13 cellular contexts compared by ENCODE assay signal in genomic region chr16:67940436-67941089, GRCh38. TPM values are rescaled to one million over a fixed set of nuclear protein-coding genes. Genes with fewer than 3 reads are reported as not detected.
DNase-seq lines count a peak whose midpoint lies in the region; ATAC-seq, FAIRE-seq and TF ChIP-seq lines count a peak whose summit lies in the region.
"Had no signal": no experiment of that assay in that cellular context is flagged by ENCODE, and none has a peak within 500 bp of the region (broad histone marks: within the 10 kb centered on the region; RNA-seq: fewer than 3 reads in every experiment).

No MANE protein-coding gene starts in this region.

- no TSS peak for BruUV-seq in HCT116 (replicated peaks; lab: Mats Ljungman, UMichigan)
- BruUV-seq in GM12878 (replicated peaks; lab: Mats Ljungman, UMichigan) = no TSS peak

- no peak overlapping the region for H2BK120ac ChIP-seq in mesenchymal stem cell (ENCODE audit: low read depth, low read length)

- peaks cover 15% of the 10 kb centered on the region; the same call in 1 of the 2 replicates for H3K79me2 ChIP-seq in HCT116 (ENCODE audit: insufficient read depth, low read length)
- H3K79me2 ChIP-seq in GM12878 (ENCODE audit: control insufficient read depth, insufficient read depth, low read length) = peaks cover 21% of the 10 kb centered on the region

- ATAC-seq in HCT116 (no peak), GM12878 (no peak)
- ATAC-seq: pancreas had no signal

- RAD21 ChIA-PET in HCT116 (lab: Charles Lee; ENCODE audit: low non-redundant PET in 1 of 2, low total read pairs in 2 of 2, uncharacterized antibody in 2 of 2, unreplicated experiment in 2 of 2) (no interaction called here), GM12878 (lab: Charles Lee; ENCODE audit: unreplicated experiment) (interaction anchor here (0.6 kb wide), 1 partner anchor 87 kb away, joined by 3 read pairs; no protein-coding TSS in a partner anchor)

- WGBS in GM12878 (ENCODE audit: insufficient coverage, insufficient replicate concordance, low lambda C conversion rate, missing lambda C conversion rate) = 96% methylated on average over 5 of the region's 5 CpGs
- WGBS in mesenchymal stem cell = 93% methylated on average over 4 of the region's 5 CpGs

- TF ChIP-seq CTCF in HCT116 (IDR thresholded peaks at IDR 0.05 in 2 of 3, conservative IDR thresholded peaks at IDR 0.05 in 1 of 3; ENCODE audit: borderline replicate concordance in 1 of 3, insufficient read depth in 1 of 3, low read depth in 2 of 3, low read length in 2 of 3) (no peak), GM12878 (IDR thresholded peaks at IDR 0.05 in 2 of 3, conservative IDR thresholded peaks at IDR 0.05 in 1 of 3; ENCODE audit: control insufficient read depth in 2 of 3, extremely low read depth in 1 of 3, insufficient read depth in 1 of 3, low read depth in 3 of 3, low read length in 3 of 3) (no peak)

- H3K14ac ChIP-seq in mesenchymal stem cell (ENCODE audit: low read length in 2 of 2) = no peak overlapping the region

- no peaks in the 10 kb centered on the region for H3K27me3 ChIP-seq in BLaER1 treated with 17β-estradiol and CSF1 and Interleukin-3, amounts not matched to agents 10 nM and 100 nM
- no peaks in the 10 kb centered on the region for H3K27me3 ChIP-seq in HCT116 (ENCODE audit: insufficient read depth, low read length)
- H3K27me3 ChIP-seq in GM12878 (replicated peaks in 1 of 2; ENCODE audit: control insufficient read depth in 2 of 2, insufficient read depth in 2 of 2, low read length in 1 of 2) = no peaks in the 10 kb centered on the region
- no peaks in the 10 kb centered on the region for H3K27me3 ChIP-seq in mesenchymal stem cell (ENCODE audit: control insufficient read depth in 1 of 2, insufficient read depth in 1 of 2, low read length in 2 of 2)
- H3K27me3 ChIP-seq: breast epithelium, pancreas had no signal

- no peaks in the 10 kb centered on the region for H3K9me3 ChIP-seq in BLaER1 treated with 17β-estradiol and CSF1 and Interleukin-3, amounts not matched to agents 10 nM and 100 nM (replicated peaks in 1 of 11)
- no peaks in the 10 kb centered on the region for H3K9me3 ChIP-seq in HCT116 (ENCODE audit: control insufficient read depth in 1 of 2, insufficient read depth in 1 of 2, low read depth in 1 of 2, low read length in 2 of 2)
- H3K9me3 ChIP-seq in GM12878 (replicated peaks; ENCODE audit: control insufficient read depth, insufficient read depth, low read length) = no peaks in the 10 kb centered on the region
- no peaks in the 10 kb centered on the region for H3K9me3 ChIP-seq in mesenchymal stem cell (ENCODE audit: control insufficient read depth, low read length)
- H3K9me3 ChIP-seq: breast epithelium, pancreas had no signal

- no peak overlapping the region for H3K4ac ChIP-seq in mesenchymal stem cell (ENCODE audit: low read depth in 1 of 2, low read length in 2 of 2)

- CTCF ChIA-PET in HCT116 (lab: Charles Lee) = no interaction called here
- CTCF ChIA-PET in GM12878 (lab: Yijun Ruan, JAX) = interaction anchor here (0.7 to 2.5 kb wide), 9 partner anchors 12 to 398 kb away, joined by 3 to 9 read pairs (median 5); no protein-coding TSS in a partner anchor

- peaks cover 32 to 54% (median 43%) of the 10 kb centered on the region in 10 experiments for H3K4me1 ChIP-seq in BLaER1 treated with 17β-estradiol and CSF1 and Interleukin-3, amounts not matched to agents 10 nM and 100 nM
- H3K4me1 ChIP-seq in HCT116 (ENCODE audit: control insufficient read depth in 1 of 2, insufficient read depth in 2 of 2, low read length in 2 of 2) (peaks cover 3 to 25% of the 10 kb centered on the region in 2 experiments; a peak in 3 of 4 replicates), GM12878 (ENCODE audit: control insufficient read depth, insufficient read depth, low read length) (peaks cover 7% of the 10 kb centered on the region), mesenchymal stem cell (ENCODE audit: control insufficient read depth, insufficient read depth, low read depth, low read length) (peaks cover 26% of the 10 kb centered on the region)

- H3K79me1 ChIP-seq in mesenchymal stem cell (replicated peaks; ENCODE audit: low read length, poor library complexity, severe bottlenecking) = peaks cover 13% of the 10 kb centered on the region

- TF ChIP-seq POLR2A in HCT116 (IDR thresholded peaks at IDR 0.05; ENCODE audit: borderline replicate concordance, extremely low read depth, insufficient read depth, insufficient read length) = no peak
- no peak for TF ChIP-seq POLR2A in GM12878 (IDR thresholded peaks at IDR 0.05; ENCODE audit: low read depth, low read length)

- H2BK5ac ChIP-seq in mesenchymal stem cell (ENCODE audit: low read depth, low read length, poor library complexity, severe bottlenecking) = no peak overlapping the region

- no peak overlapping the region for H2AFZ ChIP-seq in HCT116 (ENCODE audit: low read depth, low read length, poor library complexity, severe bottlenecking)
- H2AFZ ChIP-seq in GM12878 (ENCODE audit: control insufficient read depth, low read depth, low read length) = no peak overlapping the region
- H2AFZ ChIP-seq in mesenchymal stem cell (ENCODE audit: low read depth, low read length) = no peak overlapping the region

- H3K23ac ChIP-seq in mesenchymal stem cell (ENCODE audit: low read length in 2 of 2) = no peak overlapping the region

- no peak overlapping the region for H2BK15ac ChIP-seq in mesenchymal stem cell (ENCODE audit: low read depth, poor library complexity, severe bottlenecking)

- intact Hi-C loops in HCT116 (cut with micrococcal nuclease) = no loop called here
- intact Hi-C loops in GM12878 (cut with micrococcal nuclease; ENCODE audit: unreplicated experiment) = no loop called here

- H3K18ac ChIP-seq in mesenchymal stem cell (ENCODE audit: low read depth in 1 of 2, low read length in 2 of 2) = no peak overlapping the region

- peaks cover 0 to 33% (median under 1%) of the 10 kb centered on the region in 11 experiments; a peak in 13 of 22 replicates for H4K20me1 ChIP-seq in BLaER1 treated with 17β-estradiol and CSF1 and Interleukin-3, amounts not matched to agents 10 nM and 100 nM
- no peaks in the 10 kb centered on the region for H4K20me1 ChIP-seq in HCT116 (ENCODE audit: insufficient read depth)
- H4K20me1 ChIP-seq in GM12878 (ENCODE audit: control insufficient read depth, insufficient read depth) = no peaks in the 10 kb centered on the region

- TF ChIP-seq RAD21 in HCT116 (IDR thresholded peaks at IDR 0.05; ENCODE audit: low read depth) (no peak), GM12878 (IDR thresholded peaks at IDR 0.05; ENCODE audit: insufficient read depth, low read depth, low read length) (no peak)

- peak overlapping the region; percentile 10 to 60 (median 52); a peak in 19 of 22 replicates for H3K4me2 ChIP-seq in BLaER1 treated with 17β-estradiol and CSF1 and Interleukin-3, amounts not matched to agents 10 nM and 100 nM
- H3K4me2 ChIP-seq in HCT116 (ENCODE audit: low read length) (no peak overlapping the region), GM12878 (ENCODE audit: control insufficient read depth, insufficient read depth) (no peak overlapping the region), mesenchymal stem cell (ENCODE audit: low read length, poor library complexity, severe bottlenecking) (no peak overlapping the region)
- H3K4me2 ChIP-seq: smooth muscle cell had no signal

- no peak overlapping the region for H3K4me3 ChIP-seq in BLaER1 treated with 17β-estradiol and CSF1 and Interleukin-3, amounts not matched to agents 10 nM and 100 nM
- H3K4me3 ChIP-seq in HCT116 (replicated peaks in 1 of 2; ENCODE audit: low read depth in 1 of 2, low read length in 2 of 2) (no peak overlapping the region), GM12878 (no peak overlapping the region), mesenchymal stem cell (ENCODE audit: insufficient read depth in 1 of 2, low read depth in 1 of 2, low read length in 2 of 2) (no peak overlapping the region)
- H3K4me3 ChIP-seq: breast epithelium, pancreas, smooth muscle cell had no signal

- no peak overlapping the region for H2AK5ac ChIP-seq in mesenchymal stem cell (ENCODE audit: low read length, severe bottlenecking)

- POLR2A ChIA-PET in HCT116 (lab: Charles Lee) (no interaction called here), GM12878 (lab: Charles Lee) (interaction anchor here (0.6 to 1.1 kb wide), 2 partner anchors 15 to 55 kb away, joined by 3 to 4 read pairs; no protein-coding TSS in a partner anchor)

- H3K9ac ChIP-seq in BLaER1 treated with 17β-estradiol and CSF1 and Interleukin-3, amounts not matched to agents 10 nM and 100 nM = peak overlapping the region in 1 of 11 experiments; percentile 18; a peak in 1 of 22 replicates
- H3K9ac ChIP-seq in HCT116 (ENCODE audit: low read length) (no peak overlapping the region), GM12878 (ENCODE audit: control insufficient read depth, insufficient read depth, low read length) (no peak overlapping the region), mesenchymal stem cell (ENCODE audit: low read length) (no peak overlapping the region)

- SMC1A ChIA-PET in GM12878 (lab: Charles Lee; ENCODE audit: uncharacterized antibody, unreplicated experiment) = interaction anchor here (0.9 to 1.3 kb wide), 3 partner anchors 25 to 100 kb away, joined by 3 to 4 read pairs (median 4); no protein-coding TSS in a partner anchor

- in situ Hi-C loops in GM12878 (cut with MboI) = no loop called here

- FAIRE-seq in GM12878 (lab: Jason Lieb, UNC) = no peak
- FAIRE-seq: pancreas had no signal

- H3K27ac ChIP-seq in BLaER1 treated with 17β-estradiol and CSF1 and Interleukin-3, amounts not matched to agents 10 nM and 100 nM = no peak overlapping the region
- H3K27ac ChIP-seq in HCT116 (ENCODE audit: low read depth, low read length) = no peak overlapping the region
- no peak overlapping the region for H3K27ac ChIP-seq in GM12878 (ENCODE audit: control insufficient read depth, insufficient read depth)
- H3K27ac ChIP-seq in mesenchymal stem cell (ENCODE audit: low read length, poor library complexity, severe bottlenecking) = no peak overlapping the region
- H3K27ac ChIP-seq: pancreas had no signal

- H3K36me3 ChIP-seq in BLaER1 treated with 17β-estradiol and CSF1 and Interleukin-3, amounts not matched to agents 10 nM and 100 nM = peaks cover 3 to 50% (median 28%) of the 10 kb centered on the region in 11 experiments; a peak in 20 of 22 replicates
- H3K36me3 ChIP-seq in HCT116 (ENCODE audit: control insufficient read depth in 1 of 2, insufficient read depth in 2 of 2, low read length in 2 of 2) (peaks cover 0 to 7% of the 10 kb centered on the region in 2 experiments; a peak in 2 of 4 replicates), GM12878 (ENCODE audit: control insufficient read depth in 2 of 2, insufficient read depth in 2 of 2, low read length in 1 of 2) (peaks cover 0 to 5% of the 10 kb centered on the region in 2 experiments; a peak in 2 of 4 replicates), mesenchymal stem cell (ENCODE audit: control insufficient read depth in 1 of 2, insufficient read depth in 2 of 2, low read depth in 1 of 2, low read length in 2 of 2) (peaks cover 54 to 63% of the 10 kb centered on the region in 2 experiments)
- H3K36me3 ChIP-seq: breast epithelium had no signal

- H3K9me2 ChIP-seq in HCT116 (ENCODE audit: insufficient read depth) = no peaks in the 10 kb centered on the region

- no peak overlapping the region for H4K8ac ChIP-seq in mesenchymal stem cell (ENCODE audit: low read length)

- H4K91ac ChIP-seq in mesenchymal stem cell (ENCODE audit: low read length) = no peak overlapping the region

- TF ChIP-seq EP300 in GM12878 (IDR thresholded peaks at IDR 0.05; ENCODE audit: borderline replicate concordance in 1 of 2, control insufficient read depth in 1 of 2, low read depth in 2 of 2, low read length in 2 of 2) = no peak

- no peak for DNase-seq in HCT116 (ENCODE audit: low read depth, low spot score)
- DNase-seq in GM12878 (ENCODE audit: low read depth, low spot score) = no peak
- DNase-seq in cortex of kidney (lab: John Stamatoyannopoulos, UW) = no peak
- DNase-seq in mesenchymal stem cell = no peak
- DNase-seq in NCI-H146 (lab: John Stamatoyannopoulos, UW) = no peak
- DNase-seq: IMR-90, NCI-H1105 treated with DMSO at 0.1 percent for 48 hours, NCI-H345 had no signal

- no peak overlapping the region for H2BK12ac ChIP-seq in mesenchymal stem cell (ENCODE audit: low read length in 2 of 2)

RNA-seq across cellular contexts. Expression of gene LCAT, which starts 3.4 kb away (rescaled TPM):
- 17.6 TPM for total RNA-seq in HCT116 (2021; ENCODE audit: unreplicated experiment)
- 11.2 and 14.1 TPM in 2 replicates for polyA plus RNA-seq in HCT116 (2012)
- total RNA-seq in GM12878 (2013; cell fraction: nucleolus; rRNA removed) = 13.4 and 18.7 TPM in 2 replicates
- 3.8 and 5.2 TPM in 2 replicates for total RNA-seq in GM12878 (2014; rRNA removed)
- total RNA-seq in GM12878 (2014; rRNA removed; fragmentation: Illumina TruSeq; extraction: Trizol) = 2.3 and 3.1 TPM in 2 replicates
- 8.2 and 11.7 TPM in 2 replicates for total RNA-seq in GM12878 (2021)
- polyA plus RNA-seq in GM12878 (2011; ENCODE audit: low read depth) = 4.3 TPM
- 1.2 and 2.6 TPM in 2 replicates for polyA plus RNA-seq in GM12878 (2011; rRNA removed)
- polyA plus RNA-seq in GM12878 (2011; cell fraction: cytosol; rRNA removed) = 1.9 and 3.1 TPM in 2 replicates
- polyA plus RNA-seq in GM12878 (2011; cell fraction: nucleus; rRNA removed) = 30.9 and 31.6 TPM in 2 replicates
- polyA plus RNA-seq in GM12878 (2012) = 9.7 and 9.9 TPM in 2 replicates
- 0.92 and 3.4 TPM in 2 replicates for polyA plus RNA-seq in GM12878 (2014; fragmentation: Illumina TruSeq; extraction: Trizol)
- under 1 TPM; 0.61 to 0.71 TPM for polyA plus RNA-seq in GM12878 (2014; fragmentation: Nextera tagmentation; extraction: Ambion mirVana)
- polyA plus RNA-seq in GM12878 (2014; rRNA removed) = 6.5 and 11.7 TPM in 2 replicates
- polyA plus RNA-seq in GM12878 (2016; fragmentation: Nextera tagmentation; extraction: Ambion mirVana) = 1 to 10 TPM; 3.3 TPM
- 0.51 and 1.5 TPM in 2 replicates for polyA minus RNA-seq in GM12878 (2011; rRNA and poly(A)+ RNA removed)
- polyA minus RNA-seq in GM12878 (2011; cell fraction: cytosol; rRNA and poly(A)+ RNA removed) = 2.0 and 2.4 TPM in 2 replicates
- 2.1 and 6.4 TPM in 2 replicates for polyA minus RNA-seq in GM12878 (2011; cell fraction: nucleus; rRNA and poly(A)+ RNA removed)
- 11.5 TPM for polyA plus RNA-seq in mesenchymal stem cell (2013, experiment 1 of 2)
- polyA plus RNA-seq in mesenchymal stem cell (2013, experiment 2 of 2) = 10.8 TPM

RNA-seq across cellular contexts. Expression of gene PSMB10, which starts 3.9 kb away (rescaled TPM):
- total RNA-seq in HCT116 (2021; ENCODE audit: unreplicated experiment) (41.0 TPM), GM12878 (2014; rRNA removed) (254 and 295 TPM in 2 replicates), GM12878 (2014; rRNA removed; fragmentation: Illumina TruSeq; extraction: Trizol) (97.2 and 108 TPM in 2 replicates), GM12878 (2021) (203 and 207 TPM in 2 replicates)
- 62.9 and 67.9 TPM in 2 replicates for polyA plus RNA-seq in HCT116 (2012)
- 39.9 and 40.0 TPM in 2 replicates for total RNA-seq in GM12878 (2013; cell fraction: nucleolus; rRNA removed)
- polyA plus RNA-seq in GM12878 (2011; ENCODE audit: low read depth) = 72.9 TPM
- polyA plus RNA-seq in GM12878 (2011; rRNA removed) (32.0 and 70.6 TPM in 2 replicates), GM12878 (2014; fragmentation: Illumina TruSeq; extraction: Trizol) (2.8 and 24.1 TPM in 2 replicates), GM12878 (2014; fragmentation: Nextera tagmentation; extraction: Ambion mirVana) (10 to 100 TPM; 27.4 to 80.8 TPM), GM12878 (2014; rRNA removed) (193 and 227 TPM in 2 replicates), GM12878 (2016; fragmentation: Nextera tagmentation; extraction: Ambion mirVana) (100 to 1,000 TPM; 266 to 308 TPM)
- polyA plus RNA-seq in GM12878 (2011; cell fraction: cytosol; rRNA removed) = 143 and 213 TPM in 2 replicates
- 119 and 159 TPM in 2 replicates for polyA plus RNA-seq in GM12878 (2011; cell fraction: nucleus; rRNA removed)
- polyA plus RNA-seq in GM12878 (2012) = 175 and 208 TPM in 2 replicates
- polyA minus RNA-seq in GM12878 (2011; rRNA and poly(A)+ RNA removed) = 36.1 and 94.3 TPM in 2 replicates
- 78.3 and 81.0 TPM in 2 replicates for polyA minus RNA-seq in GM12878 (2011; cell fraction: cytosol; rRNA and poly(A)+ RNA removed)
- 42.3 and 71.6 TPM in 2 replicates for polyA minus RNA-seq in GM12878 (2011; cell fraction: nucleus; rRNA and poly(A)+ RNA removed)
- 102 TPM for polyA plus RNA-seq in mesenchymal stem cell (2013, experiment 1 of 2)
- 104 TPM for polyA plus RNA-seq in mesenchymal stem cell (2013, experiment 2 of 2)

RNA-seq across cellular contexts. Expression of gene CTRL, which starts 8.9 kb away (rescaled TPM):
- total RNA-seq in HCT116 (2021; ENCODE audit: unreplicated experiment) = 3.4 TPM
- polyA plus RNA-seq in HCT116 (2012) = 0.84 and 1.7 TPM in 2 replicates
- 2.5 and 3.6 TPM in 2 replicates for total RNA-seq in GM12878 (2013; cell fraction: nucleolus; rRNA removed)
- total RNA-seq in GM12878 (2014; rRNA removed) = 1.5 and 2.6 TPM in 2 replicates
- total RNA-seq in GM12878 (2014; rRNA removed; fragmentation: Illumina TruSeq; extraction: Trizol) = 0.83 and 1.1 TPM in 2 replicates
- 2.0 and 3.6 TPM in 2 replicates for total RNA-seq in GM12878 (2021)
- polyA plus RNA-seq in GM12878 (2011; ENCODE audit: low read depth) = 2.5 TPM
- 0.32 and 1.3 TPM in 2 replicates for polyA plus RNA-seq in GM12878 (2011; rRNA removed)
- 2.4 and 3.0 TPM in 2 replicates for polyA plus RNA-seq in GM12878 (2011; cell fraction: cytosol; rRNA removed)
- polyA plus RNA-seq in GM12878 (2011; cell fraction: nucleus; rRNA removed) = 13.6 and 14.3 TPM in 2 replicates
- 1.4 and 7.4 TPM in 2 replicates for polyA plus RNA-seq in GM12878 (2012)
- polyA plus RNA-seq in GM12878 (2014; fragmentation: Illumina TruSeq; extraction: Trizol) = 0.46 and 1.5 TPM in 2 replicates
- polyA plus RNA-seq in GM12878 (2014; fragmentation: Nextera tagmentation; extraction: Ambion mirVana) = 1 to 10 TPM; 2.7 to 4.2 TPM
- 2.0 and 2.8 TPM in 2 replicates for polyA plus RNA-seq in GM12878 (2014; rRNA removed)
- 1 to 10 TPM; 4.3 to 4.9 TPM for polyA plus RNA-seq in GM12878 (2016; fragmentation: Nextera tagmentation; extraction: Ambion mirVana)
- 0.66 and 2.4 TPM in 2 replicates for polyA minus RNA-seq in GM12878 (2011; rRNA and poly(A)+ RNA removed)
- 1.6 TPM in 1 of 2 replicates, not detected in the other for polyA minus RNA-seq in GM12878 (2011; cell fraction: cytosol; rRNA and poly(A)+ RNA removed)
- 1.3 and 1.4 TPM in 2 replicates for polyA minus RNA-seq in GM12878 (2011; cell fraction: nucleus; rRNA and poly(A)+ RNA removed)
- polyA plus RNA-seq in mesenchymal stem cell (2013, experiment 1 of 2) = 0.43 TPM
- 0.38 TPM for polyA plus RNA-seq in mesenchymal stem cell (2013, experiment 2 of 2)

RNA-seq across cellular contexts. Expression of gene SLC12A4, which starts 27.9 kb away (rescaled TPM):
- total RNA-seq in HCT116 (2021; ENCODE audit: unreplicated experiment) (46.0 TPM), GM12878 (2014; rRNA removed) (13.7 and 14.5 TPM in 2 replicates), GM12878 (2014; rRNA removed; fragmentation: Illumina TruSeq; extraction: Trizol) (9.2 and 11.3 TPM in 2 replicates), GM12878 (2021) (33.9 and 39.9 TPM in 2 replicates)
- 33.3 and 54.0 TPM in 2 replicates for polyA plus RNA-seq in HCT116 (2012)
- total RNA-seq in GM12878 (2013; cell fraction: nucleolus; rRNA removed) = 63.1 and 79.0 TPM in 2 replicates
- 10.0 TPM for polyA plus RNA-seq in GM12878 (2011; ENCODE audit: low read depth)
- polyA plus RNA-seq in GM12878 (2011; rRNA removed) (6.8 and 14.0 TPM in 2 replicates), GM12878 (2014; fragmentation: Illumina TruSeq; extraction: Trizol) (11.5 and 14.0 TPM in 2 replicates), GM12878 (2014; fragmentation: Nextera tagmentation; extraction: Ambion mirVana) (1 to 10 TPM in 1 of 2 experiments, under 1 TPM in 1; 0.95 to 1.7 TPM), GM12878 (2014; rRNA removed) (17.5 and 18.7 TPM in 2 replicates), GM12878 (2016; fragmentation: Nextera tagmentation; extraction: Ambion mirVana) (10 to 100 TPM; 18.6 to 18.7 TPM)
- polyA plus RNA-seq in GM12878 (2011; cell fraction: cytosol; rRNA removed) = 16.1 and 17.3 TPM in 2 replicates
- polyA plus RNA-seq in GM12878 (2011; cell fraction: nucleus; rRNA removed) = 100 and 120 TPM in 2 replicates
- 24.8 and 27.4 TPM in 2 replicates for polyA plus RNA-seq in GM12878 (2012)
- polyA minus RNA-seq in GM12878 (2011; rRNA and poly(A)+ RNA removed) = 28.6 and 29.4 TPM in 2 replicates
- polyA minus RNA-seq in GM12878 (2011; cell fraction: cytosol; rRNA and poly(A)+ RNA removed) = 8.3 and 10.0 TPM in 2 replicates
- polyA minus RNA-seq in GM12878 (2011; cell fraction: nucleus; rRNA and poly(A)+ RNA removed) = 32.5 and 41.5 TPM in 2 replicates
- 43.9 TPM for polyA plus RNA-seq in mesenchymal stem cell (2013, experiment 1 of 2)
- 45.1 TPM for polyA plus RNA-seq in mesenchymal stem cell (2013, experiment 2 of 2)

RNA-seq across cellular contexts. Expression of gene DPEP3, which starts 39.7 kb away (rescaled TPM):
- total RNA-seq in HCT116 (2021; ENCODE audit: unreplicated experiment) (not detected), GM12878 (2014; rRNA removed) (0.11 TPM in 1 of 2 replicates, not detected in the other), GM12878 (2014; rRNA removed; fragmentation: Illumina TruSeq; extraction: Trizol) (not detected in 2 replicates), GM12878 (2021) (not detected in 2 replicates)
- not detected in 2 replicates for polyA plus RNA-seq in HCT116 (2012)
- 0.19 TPM in 1 of 2 replicates, not detected in the other for total RNA-seq in GM12878 (2013; cell fraction: nucleolus; rRNA removed)
- not detected for polyA plus RNA-seq in GM12878 (2011; ENCODE audit: low read depth)
- polyA plus RNA-seq in GM12878 (2011; rRNA removed) (not detected in 2 replicates), GM12878 (2014; fragmentation: Illumina TruSeq; extraction: Trizol) (not detected in 2 replicates), GM12878 (2014; fragmentation: Nextera tagmentation; extraction: Ambion mirVana) (not detected), GM12878 (2014; rRNA removed) (not detected in 2 replicates), GM12878 (2016; fragmentation: Nextera tagmentation; extraction: Ambion mirVana) (not detected)
- polyA plus RNA-seq in GM12878 (2011; cell fraction: cytosol; rRNA removed) = not detected in 2 replicates
- 0.06 and 0.16 TPM in 2 replicates for polyA plus RNA-seq in GM12878 (2011; cell fraction: nucleus; rRNA removed)
- polyA plus RNA-seq in GM12878 (2012) = 0.09 TPM in 1 of 2 replicates, not detected in the other
- 0.10 TPM in 1 of 2 replicates, not detected in the other for polyA minus RNA-seq in GM12878 (2011; rRNA and poly(A)+ RNA removed)
- polyA minus RNA-seq in GM12878 (2011; cell fraction: cytosol; rRNA and poly(A)+ RNA removed) = not detected in 2 replicates
- not detected in 2 replicates for polyA minus RNA-seq in GM12878 (2011; cell fraction: nucleus; rRNA and poly(A)+ RNA removed)
- polyA plus RNA-seq in mesenchymal stem cell (2013, experiment 1 of 2) = not detected
- polyA plus RNA-seq in mesenchymal stem cell (2013, experiment 2 of 2) = not detected
- total RNA-seq: fibroblast of villous mesenchyme, IMR-90, smooth muscle cell had no signal
- polyA plus RNA-seq: IMR-90, pancreas, smooth muscle cell had no signal

Comparison
In these comparisons a context has a peak if more than half of its experiments do, and no peak if none do; other contexts are left out.
1. H3K4me2 ChIP-seq: peak in BLaER1 treated with 17β-estradiol and CSF1 and Interleukin-3, amounts not matched to agents 10 nM and 100 nM (11 of 11); none in HCT116 (single experiment), GM12878 (single experiment) and mesenchymal stem cell (single experiment).